In the genomic region with DNA sequence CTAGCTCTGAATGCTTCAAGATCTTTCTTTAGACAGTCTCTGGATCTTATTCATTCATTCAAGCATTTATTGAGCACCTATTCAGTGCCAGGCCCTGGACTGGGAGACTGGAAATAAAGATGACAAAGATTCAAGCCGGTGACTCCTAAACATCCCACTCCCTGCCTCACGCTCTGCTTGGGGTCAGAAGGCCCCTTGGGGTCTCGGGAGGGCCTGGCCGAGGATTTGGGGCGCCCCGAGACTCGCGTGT, we compare ENCODE assay signal across 10 cellular contexts. TPM values are rescaled to one million over a fixed set of nuclear protein-coding genes. Genes with fewer than 3 reads are reported as not detected.
DNase-seq lines count a peak whose midpoint lies in the region; ATAC-seq, FAIRE-seq and TF ChIP-seq lines count a peak whose summit lies in the region.
"Had no signal": no experiment of that assay in that cellular context is flagged by ENCODE, and none has a peak within 500 bp of the region (broad histone marks: within the 10 kb centered on the region; RNA-seq: fewer than 3 reads in every experiment).

No MANE protein-coding gene starts in this region.

- no peak for TF ChIP-seq CTCF in gastrocnemius medialis (IDR thresholded peaks at IDR 0.05 in 4 of 5, conservative IDR thresholded peaks at IDR 0.05 in 1 of 5)

- H3K4me1 ChIP-seq in right cardiac atrium (ENCODE audit: control insufficient read depth, insufficient read depth, low read length) (no peaks in the 10 kb centered on the region), gastrocnemius medialis (no peaks in the 10 kb centered on the region)

- ATAC-seq in SK-N-SH treated with all-trans-retinoic acid at 6 μM for 48 hours (peak; percentile 10; the same call in 2 of the 3 replicates), right cardiac atrium (no peak), gastrocnemius medialis (no peak), GM18907 (IDR thresholded peaks at IDR 0.05; ENCODE audit: unreplicated experiment) (no peak)

- intact Hi-C loops in right cardiac atrium (cut with DNase I) (loop anchor here in 1 of 4 donors (10.0 kb wide), 1 partner anchor 98 kb away; no protein-coding TSS in a partner anchor), gastrocnemius medialis (cut with DNase I; ENCODE audit: low total_unique reads) (no loop called here)

- in situ Hi-C loops in gastrocnemius medialis (cut with MboI; ENCODE audit: low sequenced_read_pairs in 4 of 4): no loop called here

- H3K36me3 ChIP-seq in gastrocnemius medialis: no peaks in the 10 kb centered on the region

- H3K27ac ChIP-seq in right cardiac atrium (ENCODE audit: low read length) (no peak overlapping the region), gastrocnemius medialis (peak overlapping the region in 2 of 4 donors; percentile 27 to 41)

- H3K27me3 ChIP-seq in right cardiac atrium (ENCODE audit: control insufficient read depth, insufficient read depth): no peaks in the 10 kb centered on the region
- peaks cover 37 to 45% (median 38%) of the 10 kb centered on the region in 3 donors for H3K27me3 ChIP-seq in gastrocnemius medialis

- FAIRE-seq in GM12891 (lab: Jason Lieb, UNC): peak; percentile 76

- DNase-seq in GM12891 (ENCODE audit: insufficient read length, low spot score): no peak
- DNase-seq in right cardiac atrium: no peak
- DNase-seq in gastrocnemius medialis: no peak
- DNase-seq in RPMI8226: no peak
- no peak for DNase-seq in hypothalamus (lab: John Stamatoyannopoulos, UW)
- DNase-seq in NCI-H1048 (lab: John Stamatoyannopoulos, UW): no peak
- DNase-seq: HFFc6, KBM-7 had no signal

- no peak for TF ChIP-seq POLR2A in GM12891 (IDR thresholded peaks at IDR 0.05; ENCODE audit: low read depth, low read length)
- no peak for TF ChIP-seq POLR2A in gastrocnemius medialis (IDR thresholded peaks at IDR 0.05)

- WGBS in right cardiac atrium: 7% methylated on average over 8 of the region's 8 CpGs

- H3K4me3 ChIP-seq in right cardiac atrium (ENCODE audit: low read length) (peak overlapping the region; percentile 50), gastrocnemius medialis (peak overlapping the region; percentile 39 to 46 (median 42))

- H3K9me3 ChIP-seq in right cardiac atrium (ENCODE audit: control insufficient read depth, low read length): no peaks in the 10 kb centered on the region
- no peaks in the 10 kb centered on the region for H3K9me3 ChIP-seq in gastrocnemius medialis

TF ChIP-seq in GM12891, 5 proteins besides CTCF, POLR2A, EP300 and RAD21:
- no peak for TF ChIP-seq TAF1 (IDR thresholded peaks at IDR 0.05; ENCODE audit: low read depth, low read length)

TF ChIP-seq in SK-N-SH treated with all-trans-retinoic acid at 6 μM for 48 hours, 23 proteins besides CTCF, POLR2A, EP300 and RAD21:
- no peak for TF ChIP-seq SNAI2 (CRISPR knock-in tag; IDR thresholded peaks at IDR 0.05)
- no peak for TF ChIP-seq ZFP30 (CRISPR knock-in tag; IDR thresholded peaks at IDR 0.05)
- TF ChIP-seq ARNTL (CRISPR knock-in tag; IDR thresholded peaks at IDR 0.05; ENCODE audit: borderline replicate concordance, low read depth): no peak
- TF ChIP-seq ZNF565 (CRISPR knock-in tag; conservative IDR thresholded peaks at IDR 0.05; ENCODE audit: low read depth): no peak
- TF ChIP-seq, protein P1, sequence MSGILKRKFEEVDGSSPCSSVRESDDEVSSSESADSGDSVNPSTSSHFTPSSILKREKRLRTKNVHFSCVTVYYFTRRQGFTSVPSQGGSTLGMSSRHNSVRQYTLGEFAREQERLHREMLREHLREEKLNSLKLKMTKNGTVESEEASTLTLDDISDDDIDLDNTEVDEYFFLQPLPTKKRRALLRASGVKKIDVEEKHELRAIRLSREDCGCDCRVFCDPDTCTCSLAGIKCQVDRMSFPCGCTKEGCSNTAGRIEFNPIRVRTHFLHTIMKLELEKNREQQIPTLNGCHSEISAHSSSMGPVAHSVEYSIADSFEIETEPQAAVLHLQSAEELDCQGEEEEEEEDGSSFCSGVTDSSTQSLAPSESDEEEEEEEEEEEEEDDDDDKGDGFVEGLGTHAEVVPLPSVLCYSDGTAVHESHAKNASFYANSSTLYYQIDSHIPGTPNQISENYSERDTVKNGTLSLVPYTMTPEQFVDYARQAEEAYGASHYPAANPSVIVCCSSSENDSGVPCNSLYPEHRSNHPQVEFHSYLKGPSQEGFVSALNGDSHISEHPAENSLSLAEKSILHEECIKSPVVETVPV (CRISPR knock-in tag; IDR thresholded peaks at IDR 0.05): no peak
- TF ChIP-seq CSDC2 (CRISPR knock-in tag; IDR thresholded peaks at IDR 0.05): no peak
- TF ChIP-seq RARB (CRISPR knock-in tag; IDR thresholded peaks at IDR 0.05): no peak
- no peak for TF ChIP-seq TOX (CRISPR knock-in tag; IDR thresholded peaks at IDR 0.05; ENCODE audit: borderline replicate concordance)
- no peak for TF ChIP-seq GLIS3 (CRISPR knock-in tag; IDR thresholded peaks at IDR 0.05)

RNA-seq across cellular contexts. Expression of gene DTX1, which starts 0.2 kb away (rescaled TPM):
- polyA plus RNA-seq in GM12891 (2012; ENCODE audit: low read depth, missing spikeins): 25.4 TPM
- total RNA-seq in right cardiac atrium (1 to 10 TPM; 2.0 to 4.9 (median 3.9) TPM), gastrocnemius medialis (1 to 10 TPM in 1 of 4 donors, under 1 TPM in 3; 0.49 to 1.1 (median 0.77) TPM)
- polyA plus RNA-seq in right cardiac atrium: 1.2 TPM
- total RNA-seq: HFFc6 had no signal
